In genomic region chr7:130971297-130971696, GRCh38 we compare ENCODE assay signal across 11 cellular contexts.
DNase-seq lines count a peak whose midpoint lies in the region; ATAC-seq, FAIRE-seq and TF ChIP-seq lines count a peak whose summit lies in the region.
"Had no signal": no experiment of that assay in that cellular context is flagged by ENCODE, and none has a peak within 500 bp of the region (broad histone marks: within the 10 kb centered on the region; RNA-seq: fewer than 3 reads in every experiment).

No MANE protein-coding gene starts in this region.

- H3K79me2 ChIP-seq in OCI-LY3 (ENCODE audit: low read length), result peaks cover 19% of the 10 kb centered on the region

- no peaks in the 10 kb centered on the region for H3K27me3 Mint-ChIP-seq in activated T-cell treated with anti-CD3 and anti-CD28 coated beads, Interleukin-2, amount 50 U/mL, for 72 hours (ENCODE audit: low read depth)

- ATAC-seq in A549 (peak; percentile 20 to 36; a peak in 2 of 6 replicates), gastrocnemius medialis (no peak), GM19463 (IDR thresholded peaks at IDR 0.05; ENCODE audit: unreplicated experiment) (no peak)
- peak; percentile 85 to 86 for ATAC-seq in activated T-cell treated with anti-CD3 and anti-CD28 coated beads, Interleukin-2, amount 50 U/mL, for 72 hours (replicated peaks in 1 of 2)

- peaks cover 20% of the 10 kb centered on the region for H3K4me1 ChIP-seq in A549
- peaks cover 48% of the 10 kb centered on the region for H3K4me1 ChIP-seq in OCI-LY3 (ENCODE audit: low read length)
- peaks cover 14 to 25% of the 10 kb centered on the region in 2 donors for H3K4me1 ChIP-seq in gastrocnemius medialis
- H3K4me1 ChIP-seq in kidney (ENCODE audit: control insufficient read depth in 1 of 2, insufficient read depth in 1 of 2, low read depth in 1 of 2, low read length in 2 of 2), result peaks cover 0 to 2% of the 10 kb centered on the region in 2 donors

- H3K4me2 ChIP-seq in A549, result no peak overlapping the region
- peak overlapping the region; percentile 48; the same call in 1 of the 2 replicates for H3K4me2 ChIP-seq in OCI-LY3 (ENCODE audit: low read length)
- H3K4me2 ChIP-seq: BLaER1 treated with 17β-estradiol and CSF1 and Interleukin-3, amounts not matched to agents 10 nM and 100 nM had no signal

- H3K36me3 Mint-ChIP-seq in activated T-cell treated with anti-CD3 and anti-CD28 coated beads, Interleukin-2, amount 50 U/mL, for 72 hours (ENCODE audit: insufficient read depth in 2 of 2), result peaks cover 22 to 39% of the 10 kb centered on the region in 2 donors

- H3K36me3 ChIP-seq in OCI-LY3 (replicated peaks; ENCODE audit: low read depth, low read length), result peaks cover 12% of the 10 kb centered on the region
- peaks cover 0 to 26% of the 10 kb centered on the region in 2 donors for H3K36me3 ChIP-seq in gastrocnemius medialis
- H3K36me3 ChIP-seq in kidney (ENCODE audit: control insufficient read depth in 1 of 2, insufficient read depth in 2 of 2, low read length in 2 of 2), result peaks cover 0 to 4% of the 10 kb centered on the region in 2 donors

- H3K9me3 Mint-ChIP-seq in activated T-cell treated with anti-CD3 and anti-CD28 coated beads, Interleukin-2, amount 50 U/mL, for 72 hours, result peaks cover 6 to 11% of the 10 kb centered on the region in 2 donors

- no peak overlapping the region for H2AFZ ChIP-seq in OCI-LY3 (ENCODE audit: low read depth, low read length)

- no peak for FAIRE-seq in A549 (lab: Jason Lieb, UNC)
- FAIRE-seq in kidney (lab: Jason Lieb, UNC), result no peak

- POLR2A ChIA-PET in A549 (lab: Yijun Ruan, JAX), result interaction anchor here (0.6 to 0.7 kb wide), 2 partner anchors 60 to 153 kb away, joined by 3 to 4 read pairs; no protein-coding TSS in a partner anchor

- no peak for TF ChIP-seq POLR2A in A549 (IDR thresholded peaks at IDR 0.05; ENCODE audit: low read length)
- TF ChIP-seq POLR2A in gastrocnemius medialis (IDR thresholded peaks at IDR 0.05), result no peak

- H3K4me3 Mint-ChIP-seq in activated T-cell treated with anti-CD3 and anti-CD28 coated beads, Interleukin-2, amount 50 U/mL, for 72 hours, result peak overlapping the region; percentile 80 to 84

- in situ Hi-C loops in gastrocnemius medialis (cut with MboI; ENCODE audit: low sequenced_read_pairs in 4 of 4), result no loop called here

- H3K27ac ChIP-seq in A549, result peak overlapping the region in 1 of 2 experiments; percentile 67; a peak in 3 of 6 replicates
- no peak overlapping the region for H3K27ac ChIP-seq in OCI-LY3 (ENCODE audit: low read length)
- peak overlapping the region; percentile 3 to 56 (median 26) for H3K27ac ChIP-seq in gastrocnemius medialis
- no peak overlapping the region for H3K27ac ChIP-seq in kidney (ENCODE audit: low read depth in 2 of 2, low read length in 2 of 2)
- H3K27ac ChIP-seq: BLaER1 treated with 17β-estradiol and CSF1 and Interleukin-3, amounts not matched to agents 10 nM and 100 nM had no signal

- TF ChIP-seq CTCF in A549 (IDR thresholded peaks at IDR 0.05) (no peak), OCI-LY3 (IDR thresholded peaks at IDR 0.05; ENCODE audit: low read depth, low read length) (no peak), gastrocnemius medialis (IDR thresholded peaks at IDR 0.05 in 4 of 5, conservative IDR thresholded peaks at IDR 0.05 in 1 of 5) (no peak), kidney (IDR thresholded peaks at IDR 0.05; ENCODE audit: borderline replicate concordance, extremely low read depth, insufficient read depth) (no peak)

- no peaks in the 10 kb centered on the region for H4K20me1 ChIP-seq in OCI-LY3 (ENCODE audit: insufficient read depth, low read length)

- H3K27me3 ChIP-seq in OCI-LY3 (ENCODE audit: low read depth, low read length) (no peaks in the 10 kb centered on the region), gastrocnemius medialis (no peaks in the 10 kb centered on the region)
- H3K27me3 ChIP-seq: BLaER1 treated with 17β-estradiol and CSF1 and Interleukin-3, amounts not matched to agents 10 nM and 100 nM; heart left ventricle had no signal

- 69% methylated on average over 4 of the region's 4 CpGs for WGBS in A549 (ENCODE audit: missing lambda C conversion rate)

- H3K4me1 Mint-ChIP-seq in activated T-cell treated with anti-CD3 and anti-CD28 coated beads, Interleukin-2, amount 50 U/mL, for 72 hours (ENCODE audit: low read depth), result peaks cover 96% of the 10 kb centered on the region

- H3K27ac Mint-ChIP-seq in activated T-cell treated with anti-CD3 and anti-CD28 coated beads, Interleukin-2, amount 50 U/mL, for 72 hours, result peak overlapping the region; percentile 96

- no peak for DNase-seq in A549 (ENCODE audit: low read depth in 1 of 2, low spot score in 1 of 2)
- DNase-seq in activated T-cell treated with anti-CD3 and anti-CD28 coated beads, Interleukin-2, amount 50 U/mL, for 72 hours, result peak; percentile 78 to 87
- DNase-seq in gastrocnemius medialis, result no peak
- DNase-seq in DMS 273 treated with DMSO at 0.1 percent for 48 hours (lab: John Stamatoyannopoulos, UW), result no peak
- DNase-seq in kidney, result no peak
- no peak for DNase-seq in OCI-M1 (lab: John Stamatoyannopoulos, UW)
- DNase-seq: heart left ventricle, SHP77 had no signal

- H3K9me3 ChIP-seq in A549 (0 out of 3 replicates have a peak, but pooled peaks cover 2% of the 10 kb centered on the region), OCI-LY3 (ENCODE audit: insufficient read depth, low read length) (peaks cover 4% of the 10 kb centered on the region; the same call in 1 of the 2 replicates), gastrocnemius medialis (no peaks in the 10 kb centered on the region), kidney (ENCODE audit: control insufficient read depth in 1 of 2, low read length in 2 of 2) (no peaks in the 10 kb centered on the region)

- no peak for TF ChIP-seq RAD21 in A549 (conservative IDR thresholded peaks at IDR 0.05 in 1 of 2, IDR thresholded peaks at IDR 0.05 in 1 of 2)

- TF ChIP-seq EP300 in A549 (IDR thresholded peaks at IDR 0.05), result no peak

- no peak overlapping the region for H3K9ac ChIP-seq in OCI-LY3 (ENCODE audit: low read length)
- H3K9ac ChIP-seq in kidney (ENCODE audit: low read length in 2 of 2), result no peak overlapping the region
- H3K9ac ChIP-seq: BLaER1 treated with 17β-estradiol and CSF1 and Interleukin-3, amounts not matched to agents 10 nM and 100 nM had no signal

- intact Hi-C loops in gastrocnemius medialis (cut with DNase I; ENCODE audit: low total_unique reads), result no loop called here
- intact Hi-C loops in kidney (cut with DNase I), result no loop called here

- H3K4me3 ChIP-seq in A549 (no peak overlapping the region), OCI-LY3 (ENCODE audit: low read length) (no peak overlapping the region), gastrocnemius medialis (no peak overlapping the region), kidney (ENCODE audit: low read length in 2 of 2) (no peak overlapping the region)
- H3K4me3 ChIP-seq: BLaER1 treated with 17β-estradiol and CSF1 and Interleukin-3, amounts not matched to agents 10 nM and 100 nM; heart left ventricle had no signal

- CTCF ChIA-PET in A549 (lab: Yijun Ruan, JAX), result interaction anchor here (0.9 to 2.8 kb wide), 7 partner anchors 9 to 75 kb away, joined by 3 to 34 read pairs (median 6); no protein-coding TSS in a partner anchor

TF ChIP-seq in A549, 52 proteins besides CTCF, POLR2A, EP300 and RAD21:
- TF ChIP-seq CBX8 (IDR thresholded peaks at IDR 0.05) (no peak), HEYL (CRISPR knock-in tag; IDR thresholded peaks at IDR 0.05) (no peak), RCOR1 (IDR thresholded peaks at IDR 0.05; ENCODE audit: low read depth, low read length) (no peak), RFX5 (IDR thresholded peaks at IDR 0.05) (no peak), KDM1A (IDR thresholded peaks at IDR 0.05; ENCODE audit: low read depth) (no peak)
TF ChIP-seq in A549: peak in this region for 0.

Comparison
In these comparisons a context has a peak if more than half of its experiments do, and no peak if none do; other contexts are left out.
1. ATAC-seq: peak in A549 (2 of 2) and activated T-cell treated with anti-CD3 and anti-CD28 coated beads, Interleukin-2, amount 50 U/mL, for 72 hours (2 of 2); none in gastrocnemius medialis (0 of 2) and GM19463 (single experiment).
2. DNase-seq: peak in activated T-cell treated with anti-CD3 and anti-CD28 coated beads, Interleukin-2, amount 50 U/mL, for 72 hours (2 of 2); none in A549 (0 of 2), gastrocnemius medialis (0 of 2), DMS 273 treated with DMSO at 0.1 percent for 48 hours (single experiment), kidney (single experiment) and OCI-M1 (single experiment).
3. H3K27ac ChIP-seq: peak in gastrocnemius medialis (4 of 4); none in OCI-LY3 (single experiment) and kidney (0 of 2).